ENCODE assay signal across 18 cellular contexts in the genomic region with DNA sequence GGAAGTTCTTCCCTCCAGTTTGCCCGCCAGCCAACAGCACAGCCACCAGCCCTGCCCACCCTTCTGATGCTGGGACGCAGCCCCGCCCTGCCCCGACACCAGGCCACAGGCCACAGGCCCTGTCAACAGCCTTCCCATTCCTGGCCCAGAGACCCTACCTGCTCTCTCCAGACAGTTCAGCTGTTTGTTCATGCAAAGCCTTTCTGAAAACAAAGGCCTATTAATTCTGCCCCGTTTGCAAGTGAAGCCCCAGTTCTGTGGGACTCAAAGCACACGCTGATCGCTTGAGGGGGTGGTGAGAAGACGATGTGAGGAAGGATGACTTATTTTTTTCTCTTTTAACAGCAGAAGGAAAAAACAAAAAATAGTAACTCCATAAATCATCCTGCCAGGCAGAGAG. TPM values are rescaled to one million over a fixed set of nuclear protein-coding genes. Genes with fewer than 3 reads are reported as not detected.
DNase-seq lines count a peak whose midpoint lies in the region; ATAC-seq, FAIRE-seq and TF ChIP-seq lines count a peak whose summit lies in the region.
"Had no signal": no experiment of that assay in that cellular context is flagged by ENCODE, and none has a peak within 500 bp of the region (broad histone marks: within the 10 kb centered on the region; RNA-seq: fewer than 3 reads in every experiment).

No MANE protein-coding gene starts in this region.

- H3K4me3 ChIP-seq in GM23338 = no peak overlapping the region
- H3K4me3 ChIP-seq in astrocyte (ENCODE audit: insufficient read depth, low read depth, low read length) = no peak overlapping the region
- no peak overlapping the region for H3K4me3 ChIP-seq in HepG2 (replicated peaks in 1 of 3; ENCODE audit: insufficient read depth in 1 of 3, low read depth in 2 of 3, low read length in 3 of 3)
- H3K4me3 ChIP-seq in tibial artery = no peak overlapping the region
- H3K4me3 ChIP-seq: A549 had no signal

- H3K27me3 ChIP-seq in GM23338 (ENCODE audit: insufficient read depth) = no peaks in the 10 kb centered on the region
- H3K27me3 ChIP-seq in astrocyte (ENCODE audit: insufficient read depth, low read length) = no peaks in the 10 kb centered on the region
- H3K27me3 ChIP-seq in HepG2 (ENCODE audit: control insufficient read depth in 1 of 2, insufficient read depth in 2 of 2, low read length in 2 of 2) = no peaks in the 10 kb centered on the region
- no peaks in the 10 kb centered on the region for H3K27me3 ChIP-seq in tibial artery

- WGBS in HepG2 (ENCODE audit: low lambda C conversion rate) = 78% methylated on average over 8 of the region's 8 CpGs

- BruUV-seq in HepG2 (replicated peaks; lab: Mats Ljungman, UMichigan) = no TSS peak

- H3K9me3 ChIP-seq in astrocyte (ENCODE audit: insufficient read depth, low read depth, low read length) = no peaks in the 10 kb centered on the region
- no peaks in the 10 kb centered on the region for H3K9me3 ChIP-seq in HepG2 (ENCODE audit: low read length)
- no peaks in the 10 kb centered on the region for H3K9me3 ChIP-seq in tibial artery
- H3K9me3 ChIP-seq: A549 had no signal

- H3K4me1 ChIP-seq in GM23338 (ENCODE audit: insufficient read depth) = no peaks in the 10 kb centered on the region; the same call in 1 of the 2 replicates
- no peaks in the 10 kb centered on the region for H3K4me1 ChIP-seq in astrocyte (ENCODE audit: insufficient read depth, low read length)
- peaks cover 40% of the 10 kb centered on the region for H3K4me1 ChIP-seq in HepG2 (ENCODE audit: insufficient read depth, low read length)
- H3K4me1 ChIP-seq in tibial artery = no peaks in the 10 kb centered on the region
- H3K4me1 ChIP-seq: A549 had no signal

- H3K36me3 Mint-ChIP-seq in GM23338 (ENCODE audit: low read depth) = peaks cover 4% of the 10 kb centered on the region; the same call in 1 of the 3 replicates
- peaks cover 6% of the 10 kb centered on the region for H3K36me3 Mint-ChIP-seq in astrocyte (ENCODE audit: low read depth, unreplicated experiment)

- no peaks in the 10 kb centered on the region for H3K9me2 ChIP-seq in GM23338 (ENCODE audit: insufficient read depth)

- peaks cover 2% of the 10 kb centered on the region for H3K27me3 Mint-ChIP-seq in GM23338 (ENCODE audit: insufficient read depth, low read depth, poor library complexity)
- H3K27me3 Mint-ChIP-seq in astrocyte (ENCODE audit: low read depth, unreplicated experiment) = no peaks in the 10 kb centered on the region

- CTCF ChIA-PET in HepG2 (lab: Yijun Ruan, JAX; ENCODE audit: low intra/inter-chr PET ratio, low total read pairs) = no interaction called here

- no peak for TF ChIP-seq RAD21 in HepG2 (CRISPR knock-in tag; IDR thresholded peaks at IDR 0.05)

- H3K79me2 ChIP-seq in GM23338 (replicated peaks; ENCODE audit: insufficient read depth) = no peaks in the 10 kb centered on the region
- H3K79me2 ChIP-seq in astrocyte (ENCODE audit: insufficient read depth, low read length) = no peaks in the 10 kb centered on the region
- no peaks in the 10 kb centered on the region for H3K79me2 ChIP-seq in HepG2 (ENCODE audit: insufficient read depth, low read length)

- TF ChIP-seq CTCF in GM23338 (conservative IDR thresholded peaks at IDR 0.05; ENCODE audit: low read depth in 2 of 2) (no peak), astrocyte (IDR thresholded peaks at IDR 0.05; ENCODE audit: insufficient read depth, low read depth, low read length) (no peak), HepG2 (CRISPR knock-in tag; IDR thresholded peaks at IDR 0.05) (no peak), tibial artery (IDR thresholded peaks at IDR 0.05) (no peak)

- TF ChIP-seq POLR2A in HepG2 (IDR thresholded peaks at IDR 0.05; ENCODE audit: insufficient read depth in 1 of 2, low read depth in 2 of 2, low read length in 2 of 2) = no peak

- H3K27ac Mint-ChIP-seq in GM23338 = no peak overlapping the region
- H3K27ac Mint-ChIP-seq in astrocyte (ENCODE audit: unreplicated experiment) = peak overlapping the region; percentile 50

- DNase-seq in GM23338 (ENCODE audit: low spot score) = no peak
- no peak for DNase-seq in astrocyte (ENCODE audit: low read depth)
- no peak for DNase-seq in HepG2 (ENCODE audit: low spot score)
- peak; percentile 19 for DNase-seq in putamen (ENCODE audit: low spot score)
- DNase-seq in activated CD4-positive, CD25-positive, alpha-beta regulatory T cell treated with anti-CD3 and anti-CD28 coated beads, Interleukin-2, amount 50 U/mL, for 72 hours = no peak
- no peak for DNase-seq in tibial artery
- no peak for DNase-seq in NCI-H1930 (lab: John Stamatoyannopoulos, UW)
- DNase-seq in activated T-cell treated with anti-CD3 and anti-CD28 coated beads for 4 hours = no peak
- DNase-seq: COR-L47, NCI-H1048, NCI-H1436 treated with DMSO at 0.1 percent for 48 hours, NCI-H2081, NCI-H510A, NCI-H82, Right ventricle myocardium superior had no signal

- TF ChIP-seq EP300 in HepG2 (IDR thresholded peaks at IDR 0.05; ENCODE audit: low read depth in 2 of 2, low read length in 2 of 2) = no peak
- TF ChIP-seq EP300 in HepG2 (CRISPR knock-in tag; IDR thresholded peaks at IDR 0.05; ENCODE audit: borderline replicate concordance) = no peak

- POLR2A ChIA-PET in HepG2 (lab: Yijun Ruan, JAX) = no interaction called here

- H3K36me3 ChIP-seq in GM23338 (ENCODE audit: insufficient read depth) = no peaks in the 10 kb centered on the region
- H3K36me3 ChIP-seq in astrocyte (ENCODE audit: insufficient read depth, low read length) = no peaks in the 10 kb centered on the region
- H3K36me3 ChIP-seq in HepG2 (replicated peaks in 1 of 2; ENCODE audit: control insufficient read depth in 1 of 2, insufficient read depth in 2 of 2, low read length in 2 of 2) = no peaks in the 10 kb centered on the region
- no peaks in the 10 kb centered on the region for H3K36me3 ChIP-seq in tibial artery

- H3K4me1 Mint-ChIP-seq in GM23338 (peaks cover 2% of the 10 kb centered on the region; the same call in 1 of the 3 replicates), astrocyte (ENCODE audit: low read depth, unreplicated experiment) (peaks cover 2% of the 10 kb centered on the region)

- H3F3A ChIP-seq in GM23338 (replicated peaks; ENCODE audit: low read depth) = no peaks in the 10 kb centered on the region

- in situ Hi-C loops in HepG2 (cut with HindIII; ENCODE audit: extremely low pct_ligation_motif_present, low pct_unique_long_range_greater_than_20kb) = no loop called here

- H3K4me2 ChIP-seq in GM23338 = no peak overlapping the region
- H3K4me2 ChIP-seq in astrocyte (ENCODE audit: low read length) = no peak overlapping the region
- no peak overlapping the region for H3K4me2 ChIP-seq in HepG2 (ENCODE audit: low read depth, low read length)
- H3K4me2 ChIP-seq: A549 had no signal

- H4K20me1 ChIP-seq in GM23338 (replicated peaks; ENCODE audit: insufficient read depth) (no peaks in the 10 kb centered on the region), astrocyte (ENCODE audit: insufficient read depth, low read length) (no peaks in the 10 kb centered on the region), HepG2 (ENCODE audit: insufficient read depth, low read length) (no peaks in the 10 kb centered on the region)

- FAIRE-seq in astrocyte (lab: Jason Lieb, UNC) (no peak), HepG2 (lab: Jason Lieb, UNC) (no peak)
- FAIRE-seq: A549, GM12892 had no signal

- H3K9me3 Mint-ChIP-seq in GM23338 (peaks cover 5% of the 10 kb centered on the region), astrocyte (ENCODE audit: unreplicated experiment) (peaks cover 5% of the 10 kb centered on the region)

- ATAC-seq in GM23338 = peak; percentile 53
- no peak for ATAC-seq in HepG2
- ATAC-seq: A549 had no signal

- no peak overlapping the region for H3K27ac ChIP-seq in GM23338 (ENCODE audit: low read depth)
- H3K27ac ChIP-seq in astrocyte (ENCODE audit: low read depth, low read length) = no peak overlapping the region
- H3K27ac ChIP-seq in HepG2 (ENCODE audit: extremely low read length, insufficient read depth, low read length) = no peak overlapping the region
- no peak overlapping the region for H3K27ac ChIP-seq in tibial artery
- H3K27ac ChIP-seq: A549, C4-2B had no signal

- no peak overlapping the region for H2AFZ ChIP-seq in GM23338
- H2AFZ ChIP-seq in astrocyte (ENCODE audit: low read depth, low read length) = no peak overlapping the region
- H2AFZ ChIP-seq in HepG2 (ENCODE audit: low read length) = no peak overlapping the region

- no peak overlapping the region for H3K4me3 Mint-ChIP-seq in GM23338
- no peak overlapping the region for H3K4me3 Mint-ChIP-seq in astrocyte (ENCODE audit: unreplicated experiment)

- intact Hi-C loops in HepG2 (cut with micrococcal nuclease; ENCODE audit: unreplicated experiment) = no loop called here
- intact Hi-C loops in tibial artery (cut with DNase I; ENCODE audit: low total_unique reads) = no loop called here

- H3K9ac ChIP-seq in astrocyte (ENCODE audit: low read length) (no peak overlapping the region), HepG2 (ENCODE audit: insufficient read depth, low read depth, low read length) (no peak overlapping the region)

TF ChIP-seq in HepG2, 621 proteins besides CTCF, POLR2A, EP300 and RAD21 (continues in another document):
- TF ChIP-seq ZNF768 (CRISPR knock-in tag; IDR thresholded peaks at IDR 0.05) = peak; percentile 91

RNA-seq across cellular contexts. Expression of a gene that starts 55.4 kb away (rescaled TPM):
- 0.19 and 0.76 TPM in 2 replicates for total RNA-seq in GM23338 (2014; rRNA removed; shearing (Covaris generic))
- polyA plus RNA-seq in GM23338 (2016; fragmentation: Nextera tagmentation; extraction: Ambion mirVana) (0.03 and 0.28 TPM in 2 replicates), HepG2 (2011; rRNA removed) (0.08 and 0.09 TPM in 2 replicates)
- total RNA-seq in astrocyte (6.8 and 11.4 TPM in 2 replicates), HepG2 (2016; rRNA removed; fragmentation: Illumina TruSeq; extraction: Trizol) (0.03 and 0.09 TPM in 2 replicates)
- total RNA-seq in HepG2 (2016; cell fraction: cytosol; rRNA removed; fragmentation: Illumina TruSeq; extraction: Trizol; ENCODE audit: low read depth) = 0.20 TPM in 1 of 2 replicates, not detected in the other
- 0.06 and 0.07 TPM in 2 replicates for total RNA-seq in HepG2 (2016; cell fraction: insoluble cytoplasmic fraction; rRNA removed; fragmentation: Illumina TruSeq; extraction: Trizol)
- total RNA-seq in HepG2 (2016; cell fraction: membrane; rRNA removed; fragmentation: Illumina TruSeq; extraction: Trizol) = 0.09 and 0.10 TPM in 2 replicates
- total RNA-seq in HepG2 (2016; cell fraction: nucleus; rRNA removed; fragmentation: Illumina TruSeq; extraction: Trizol) = 0.06 and 0.09 TPM in 2 replicates
- 0.03 and 0.05 TPM in 2 replicates for polyA plus RNA-seq in HepG2 (2011; cell fraction: cytosol; rRNA removed)
- 0.39 and 0.78 TPM in 2 replicates for polyA plus RNA-seq in HepG2 (2011; cell fraction: nucleus; rRNA removed)
- polyA plus RNA-seq in HepG2 (2012) = 0.23 and 0.25 TPM in 2 replicates
- not detected in 2 replicates for polyA plus RNA-seq in HepG2 (2016; cell fraction: cytosol; fragmentation: Illumina TruSeq; extraction: Trizol; ENCODE audit: low read depth)
- polyA plus RNA-seq in HepG2 (2016; cell fraction: insoluble cytoplasmic fraction; fragmentation: Illumina TruSeq; extraction: Trizol; ENCODE audit: low read depth) = 0.10 TPM in 1 of 2 replicates, not detected in the other
- polyA plus RNA-seq in HepG2 (2016; cell fraction: membrane; fragmentation: Illumina TruSeq; extraction: Trizol; ENCODE audit: low read depth) = not detected in 2 replicates
- polyA plus RNA-seq in HepG2 (2016; cell fraction: nucleus; fragmentation: Illumina TruSeq; extraction: Trizol; ENCODE audit: insufficient read depth, low read depth) = 0.15 TPM in 1 of 2 replicates, not detected in the other
- 0.02 and 0.26 TPM in 2 replicates for polyA minus RNA-seq in HepG2 (2011; rRNA and poly(A)+ RNA removed; ENCODE audit: low replicate concordance)
- polyA minus RNA-seq in HepG2 (2011; cell fraction: cytosol; rRNA and poly(A)+ RNA removed) = 0.09 and 0.20 TPM in 2 replicates
- 0.39 and 1.2 TPM in 2 replicates for polyA minus RNA-seq in HepG2 (2011; cell fraction: nucleus; rRNA and poly(A)+ RNA removed)
